ENCODE assay signal across 7 cellular contexts in genomic region chr21:6139331-6139730, GRCh38.
A peak's percentile ranks its signal among the peaks of the same experiment; 100 is the strongest.
DNase-seq lines count a peak whose midpoint lies in the region; ATAC-seq and TF ChIP-seq lines count a peak whose summit lies in the region.
"Not testable (repeated sequence)": the region's sequence is repeated elsewhere in the genome, so short reads cannot be mapped to it uniquely, and the experiment has no call there.

No MANE protein-coding gene starts in this region.

- not testable (repeated sequence) for H3K36me3 ChIP-seq in naive thymus-derived CD4-positive, alpha-beta T cell (ENCODE audit: control insufficient read depth in 2 of 3, insufficient read depth in 3 of 3, low read length in 3 of 3)

- intact Hi-C loops in activated B cell treated with CpG ODN at 0.5 μM for 24 hours (cut with micrococcal nuclease); naive thymus-derived CD4-positive, alpha-beta T cell (cut with micrococcal nuclease): not testable (repeated sequence)

- ATAC-seq in GM19023 (IDR thresholded peaks at IDR 0.05; ENCODE audit: unreplicated experiment) (peak; percentile 49), GM19463 (IDR thresholded peaks at IDR 0.05; ENCODE audit: unreplicated experiment) (peak; percentile 40), HG03175 (IDR thresholded peaks at IDR 0.05; ENCODE audit: unreplicated experiment) (peak; percentile 50), activated B cell treated with CpG ODN at 0.5 μM for 24 hours (ENCODE audit: low read depth) (peak; percentile 23), memory B cell (ENCODE audit: low read depth) (peak; percentile 39)
- ATAC-seq in naive thymus-derived CD4-positive, alpha-beta T cell: peak; percentile 39
- peak; percentile 73 for ATAC-seq in stimulated activated memory B cell treated with anti-CD40 and anti-IgM and Interleukin-4, amounts not matched to agents 10 μg/mL and 1 μg/mL and 100 μg/mL, for 72 hours

- not testable (repeated sequence) for TF ChIP-seq CTCF in activated B cell treated with CpG ODN at 0.5 μM for 24 hours (IDR thresholded peaks at IDR 0.05)

- not testable (repeated sequence) for H3K4me3 ChIP-seq in naive thymus-derived CD4-positive, alpha-beta T cell (ENCODE audit: low read length)

- H3K27me3 ChIP-seq in naive thymus-derived CD4-positive, alpha-beta T cell (ENCODE audit: control insufficient read depth in 2 of 2, insufficient read depth in 2 of 2, low read length in 2 of 2): not testable (repeated sequence)

- CTCF ChIA-PET in activated B cell treated with CpG ODN at 0.5 μM for 24 hours (lab: Charles Lee); naive thymus-derived CD4-positive, alpha-beta T cell (lab: Charles Lee): not testable (repeated sequence)

- not testable (repeated sequence) for H3K4me1 ChIP-seq in naive thymus-derived CD4-positive, alpha-beta T cell (ENCODE audit: control insufficient read depth in 2 of 2, insufficient read depth in 2 of 2, low read length in 2 of 2)

- H3K9me3 Mint-ChIP-seq in activated B cell treated with CpG ODN at 0.5 μM for 24 hours; memory B cell; naive thymus-derived CD4-positive, alpha-beta T cell; stimulated activated memory B cell treated with anti-CD40 and anti-IgM and Interleukin-4, amounts not matched to agents 10 μg/mL and 1 μg/mL and 100 μg/mL, for 72 hours: not testable (repeated sequence)

- POLR2A ChIA-PET in activated B cell treated with CpG ODN at 0.5 μM for 24 hours (lab: Charles Lee); naive thymus-derived CD4-positive, alpha-beta T cell (lab: Charles Lee): not testable (repeated sequence)

- not testable (repeated sequence) for H3K9me3 ChIP-seq in naive thymus-derived CD4-positive, alpha-beta T cell (ENCODE audit: control insufficient read depth in 2 of 3, low read length in 3 of 3)

- H3K36me3 Mint-ChIP-seq in activated B cell treated with CpG ODN at 0.5 μM for 24 hours (ENCODE audit: low read depth); memory B cell; naive thymus-derived CD4-positive, alpha-beta T cell; stimulated activated memory B cell treated with anti-CD40 and anti-IgM and Interleukin-4, amounts not matched to agents 10 μg/mL and 1 μg/mL and 100 μg/mL, for 72 hours: not testable (repeated sequence)

- not testable (repeated sequence) for DNase-seq in activated B cell treated with CpG ODN at 0.5 μM for 24 hours; memory B cell (ENCODE audit: low spot score in 2 of 2); naive thymus-derived CD4-positive, alpha-beta T cell

- H3K27me3 Mint-ChIP-seq in activated B cell treated with CpG ODN at 0.5 μM for 24 hours; memory B cell; naive thymus-derived CD4-positive, alpha-beta T cell; stimulated activated memory B cell treated with anti-CD40 and anti-IgM and Interleukin-4, amounts not matched to agents 10 μg/mL and 1 μg/mL and 100 μg/mL, for 72 hours: not testable (repeated sequence)

- H3K27ac ChIP-seq in naive thymus-derived CD4-positive, alpha-beta T cell (ENCODE audit: low read depth, low read length): not testable (repeated sequence)

- H3K27ac Mint-ChIP-seq in activated B cell treated with CpG ODN at 0.5 μM for 24 hours; memory B cell; naive thymus-derived CD4-positive, alpha-beta T cell; stimulated activated memory B cell treated with anti-CD40 and anti-IgM and Interleukin-4, amounts not matched to agents 10 μg/mL and 1 μg/mL and 100 μg/mL, for 72 hours: not testable (repeated sequence)

- H3K4me1 Mint-ChIP-seq in activated B cell treated with CpG ODN at 0.5 μM for 24 hours; memory B cell; naive thymus-derived CD4-positive, alpha-beta T cell; stimulated activated memory B cell treated with anti-CD40 and anti-IgM and Interleukin-4, amounts not matched to agents 10 μg/mL and 1 μg/mL and 100 μg/mL, for 72 hours: not testable (repeated sequence)

- not testable (repeated sequence) for H3K4me3 Mint-ChIP-seq in activated B cell treated with CpG ODN at 0.5 μM for 24 hours; memory B cell; naive thymus-derived CD4-positive, alpha-beta T cell; stimulated activated memory B cell treated with anti-CD40 and anti-IgM and Interleukin-4, amounts not matched to agents 10 μg/mL and 1 μg/mL and 100 μg/mL, for 72 hours

Comparison
In these comparisons a context has a peak if more than half of its experiments do, and no peak if none do; other contexts are left out.
1. ATAC-seq: peak in every context shown above with its lines; median percentile 73 in stimulated activated memory B cell treated with anti-CD40 and anti-IgM and Interleukin-4, amounts not matched to agents 10 μg/mL and 1 μg/mL and 100 μg/mL, for 72 hours; 50 in HG03175; 49 in GM19023; 40 in GM19463; 39 in memory B cell; 39 in naive thymus-derived CD4-positive, alpha-beta T cell; 23 in activated B cell treated with CpG ODN at 0.5 μM for 24 hours.